9 cellular contexts compared by ENCODE assay signal in genomic region chr4:154741877-154742851, GRCh38. TPM values are rescaled to one million over a fixed set of nuclear protein-coding genes. Genes with fewer than 3 reads are reported as not detected.
A peak's percentile ranks its signal among the peaks of the same experiment; 100 is the strongest.
DNase-seq lines count a peak whose midpoint lies in the region; ATAC-seq and TF ChIP-seq lines count a peak whose summit lies in the region.
"Had no signal": no experiment of that assay in that cellular context is flagged by ENCODE, and none has a peak within 500 bp of the region (broad histone marks: within the 10 kb centered on the region; RNA-seq: fewer than 3 reads in every experiment).

No MANE protein-coding gene starts in this region.

- POLR2A ChIA-PET in IMR-90 (lab: Charles Lee; ENCODE audit: unreplicated experiment), result no interaction called here

- no peaks in the 10 kb centered on the region; the same call in 1 of the 2 replicates for H3K4me1 ChIP-seq in IMR-90 (ENCODE audit: control insufficient read depth, insufficient read depth, low read length)
- no peaks in the 10 kb centered on the region for H3K4me1 ChIP-seq in fibroblast of lung (ENCODE audit: control insufficient read depth, extremely low read depth, insufficient read depth, low read length)

- TF ChIP-seq RAD21 in IMR-90 (IDR thresholded peaks at IDR 0.05; ENCODE audit: low read length), result no peak

- H2AK9ac ChIP-seq in IMR-90 (replicated peaks; ENCODE audit: low read depth, low read length, poor library complexity), result no peak overlapping the region

- H3K14ac ChIP-seq in IMR-90 (replicated peaks; ENCODE audit: low read depth, low read length), result no peak overlapping the region

- H3K23ac ChIP-seq in IMR-90 (ENCODE audit: low read depth, low read length), result no peak overlapping the region

- no peak overlapping the region for H4K5ac ChIP-seq in IMR-90 (ENCODE audit: low read depth, low read length)

- in situ Hi-C loops in IMR-90 (cut with MboI; ENCODE audit: low sequenced_read_pairs), result no loop called here

- no peaks in the 10 kb centered on the region for H4K20me1 ChIP-seq in IMR-90 (ENCODE audit: insufficient read depth, low read length)
- H4K20me1 ChIP-seq in fibroblast of lung (ENCODE audit: control insufficient read depth, extremely low read depth, insufficient read depth, low read length), result no peaks in the 10 kb centered on the region

- CTCF ChIA-PET in IMR-90 (lab: Yijun Ruan, JAX), result no interaction called here

- H3K9me1 ChIP-seq in IMR-90 (ENCODE audit: insufficient read depth, low read length), result no peaks in the 10 kb centered on the region

- H2BK5ac ChIP-seq in IMR-90 (ENCODE audit: low read depth, low read length, poor library complexity, severe bottlenecking), result no peak overlapping the region

- H3K18ac ChIP-seq in IMR-90 (ENCODE audit: low read depth, low read length), result no peak overlapping the region

- no peak overlapping the region for H3K56ac ChIP-seq in IMR-90 (ENCODE audit: extremely low read depth, insufficient read depth, low read length)

- H3K79me2 ChIP-seq in fibroblast of lung (ENCODE audit: control insufficient read depth, insufficient read depth, low read length), result no peaks in the 10 kb centered on the region

- H3K9ac ChIP-seq in IMR-90 (ENCODE audit: low read depth, low read length), result no peak overlapping the region
- H3K9ac ChIP-seq in fibroblast of lung (ENCODE audit: insufficient read depth, low read length), result no peak overlapping the region

- H4K91ac ChIP-seq in IMR-90 (ENCODE audit: insufficient read depth, low read depth, low read length), result no peak overlapping the region

- no peaks in the 10 kb centered on the region for H3K9me3 ChIP-seq in IMR-90 (ENCODE audit: control insufficient read depth, insufficient read depth, low read length)
- no peaks in the 10 kb centered on the region for H3K9me3 ChIP-seq in fibroblast of lung (ENCODE audit: control insufficient read depth, insufficient read depth, low read depth, low read length)
- H3K9me3 ChIP-seq in WERI-Rb-1 (ENCODE audit: severe bottlenecking), result no peaks in the 10 kb centered on the region

- dilution Hi-C loops in IMR-90 (cut with HindIII; ENCODE audit: low sequenced_read_pairs, unreplicated experiment), result no loop called here

- H3K79me1 ChIP-seq in IMR-90 (ENCODE audit: low read depth in 1 of 2, low read length in 2 of 2), result no peaks in the 10 kb centered on the region

- no peak overlapping the region for H2BK15ac ChIP-seq in IMR-90 (ENCODE audit: low read depth, low read length)

- TF ChIP-seq CTCF in IMR-90 (conservative IDR thresholded peaks at IDR 0.05; ENCODE audit: low read depth, low read length) (no peak), fibroblast of lung (conservative IDR thresholded peaks at IDR 0.05 in 1 of 2, IDR thresholded peaks at IDR 0.05 in 1 of 2; ENCODE audit: low read depth in 1 of 2, low read length in 2 of 2) (no peak), WERI-Rb-1 (IDR thresholded peaks at IDR 0.05; ENCODE audit: low read depth, low read length) (no peak)

- H2AFZ ChIP-seq in IMR-90 (replicated peaks; ENCODE audit: low read length, poor library complexity) (peak overlapping the region; percentile 57), fibroblast of lung (ENCODE audit: low read length) (no peak overlapping the region)

- no peak overlapping the region for H2BK20ac ChIP-seq in IMR-90 (ENCODE audit: low read depth, low read length)

- H3K27me3 ChIP-seq in IMR-90 (ENCODE audit: control insufficient read depth, insufficient read depth, low read length), result peaks cover 41% of the 10 kb centered on the region
- peaks cover 26% of the 10 kb centered on the region for H3K27me3 ChIP-seq in fibroblast of lung (ENCODE audit: control insufficient read depth, insufficient read depth, low read length)
- no peaks in the 10 kb centered on the region for H3K27me3 ChIP-seq in WERI-Rb-1 (ENCODE audit: insufficient read depth, low read depth, severe bottlenecking)

- H2BK120ac ChIP-seq in IMR-90 (ENCODE audit: low read depth, low read length), result no peak overlapping the region

- WGBS in IMR-90 (ENCODE audit: extremely low coverage in 2 of 2, insufficient read length in 1 of 2), 2 experiments, result 6% methylated on average over 15 of the region's 50 CpGs; no CpG with 5 or more reads in 1 of the 2 experiments

- H3K27ac ChIP-seq in IMR-90 (ENCODE audit: insufficient read depth, low read length) (no peak overlapping the region), fibroblast of lung (ENCODE audit: insufficient read depth, low read length) (no peak overlapping the region), WERI-Rb-1 (no peak overlapping the region)

- no peak overlapping the region for H3K4ac ChIP-seq in IMR-90 (ENCODE audit: low read depth, low read length)

- H3K4me2 ChIP-seq in IMR-90 (ENCODE audit: low read depth, low read length), result no peak overlapping the region; the same call in 1 of the 2 replicates
- H3K4me2 ChIP-seq in fibroblast of lung (ENCODE audit: extremely low read depth, insufficient read depth, low read length), result peak overlapping the region; percentile 58

- no peak overlapping the region for H4K8ac ChIP-seq in IMR-90 (ENCODE audit: low read depth in 2 of 2, low read length in 2 of 2)

- DNase-seq in Ammon's horn (ENCODE audit: low spot score) (peak; percentile 35), IMR-90 (no peak), fibroblast of lung (ENCODE audit: low read depth in 2 of 2) (peak; percentile 19 to 34), nucleus accumbens (lab: John Stamatoyannopoulos, UW) (peak in 32 of 56 donors; percentile 6 to 56 (median 18)), cerebellar cortex (ENCODE audit: low spot score) (no peak), NCI-H2081 treated with DMSO at 0.1 percent for 48 hours (lab: John Stamatoyannopoulos, UW) (no peak), WERI-Rb-1 (no peak)

- H3K36me3 ChIP-seq in IMR-90 (ENCODE audit: control insufficient read depth, insufficient read depth, low read length), result no peaks in the 10 kb centered on the region
- no peaks in the 10 kb centered on the region for H3K36me3 ChIP-seq in fibroblast of lung (ENCODE audit: control insufficient read depth, insufficient read depth, low read length)
- no peaks in the 10 kb centered on the region for H3K36me3 ChIP-seq in WERI-Rb-1

- no peak for TF ChIP-seq POLR2A in IMR-90 (IDR thresholded peaks at IDR 0.05; ENCODE audit: low read depth, low read length)

- intact Hi-C loops in IMR-90 (cut with micrococcal nuclease), result no loop called here

- H2AK5ac ChIP-seq in IMR-90 (ENCODE audit: low read depth, low read length), result no peak overlapping the region

- no TSS peak for BruUV-seq in IMR-90 (replicated peaks; lab: Mats Ljungman, UMichigan)

- H3K4me3 ChIP-seq in IMR-90 (ENCODE audit: insufficient read depth, low read depth, low read length) (no peak overlapping the region), fibroblast of lung (replicated peaks in 1 of 4; ENCODE audit: control extremely low read depth in 1 of 4, insufficient read depth in 1 of 4, low read depth in 3 of 4, low read length in 4 of 4) (peak overlapping the region in 2 of 4 experiments; percentile 2 to 46), WERI-Rb-1 (ENCODE audit: low read depth, low read length) (no peak overlapping the region)

- ATAC-seq in IMR-90 (ENCODE audit: low read depth) (no peak), GM19463 (IDR thresholded peaks at IDR 0.05; ENCODE audit: unreplicated experiment) (no peak)

TF ChIP-seq in IMR-90, 13 proteins besides CTCF, POLR2A, EP300 and RAD21 (continues in another document):
- no peak for TF ChIP-seq MXI1 (IDR thresholded peaks at IDR 0.05; ENCODE audit: borderline replicate concordance, low read depth, low read length)
- no peak for TF ChIP-seq CEBPB (IDR thresholded peaks at IDR 0.05; ENCODE audit: low read depth, low read length)
- no peak for TF ChIP-seq MAZ (IDR thresholded peaks at IDR 0.05; ENCODE audit: borderline replicate concordance, low read depth, low read length)
- TF ChIP-seq FOS (IDR thresholded peaks at IDR 0.05; ENCODE audit: low read depth, low read length), result no peak
- no peak for TF ChIP-seq RCOR1 (IDR thresholded peaks at IDR 0.05; ENCODE audit: insufficient replicate concordance, low read length)
- TF ChIP-seq USF2 (IDR thresholded peaks at IDR 0.05; ENCODE audit: low read depth, low read length), result no peak
- TF ChIP-seq BHLHE40 (IDR thresholded peaks at IDR 0.05; ENCODE audit: low read depth, low read length), result no peak
- TF ChIP-seq SMC3 (IDR thresholded peaks at IDR 0.05; ENCODE audit: low read depth, low read length), result no peak
- TF ChIP-seq NFE2L2 (IDR thresholded peaks at IDR 0.05; ENCODE audit: low read depth, low read length), result no peak
- TF ChIP-seq RFX5 (IDR thresholded peaks at IDR 0.05; ENCODE audit: low read depth, low read length), result no peak
- TF ChIP-seq CHD1 (IDR thresholded peaks at IDR 0.05; ENCODE audit: low read depth, low read length), result no peak
- TF ChIP-seq, protein P1, sequence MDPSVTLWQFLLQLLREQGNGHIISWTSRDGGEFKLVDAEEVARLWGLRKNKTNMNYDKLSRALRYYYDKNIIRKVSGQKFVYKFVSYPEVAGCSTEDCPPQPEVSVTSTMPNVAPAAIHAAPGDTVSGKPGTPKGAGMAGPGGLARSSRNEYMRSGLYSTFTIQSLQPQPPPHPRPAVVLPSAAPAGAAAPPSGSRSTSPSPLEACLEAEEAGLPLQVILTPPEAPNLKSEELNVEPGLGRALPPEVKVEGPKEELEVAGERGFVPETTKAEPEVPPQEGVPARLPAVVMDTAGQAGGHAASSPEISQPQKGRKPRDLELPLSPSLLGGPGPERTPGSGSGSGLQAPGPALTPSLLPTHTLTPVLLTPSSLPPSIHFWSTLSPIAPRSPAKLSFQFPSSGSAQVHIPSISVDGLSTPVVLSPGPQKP (IDR thresholded peaks at IDR 0.05; ENCODE audit: borderline replicate concordance, low read depth, low read length), result no peak

RNA-seq across cellular contexts. Expression of gene LRAT, which starts 1.6 kb away (rescaled TPM):
- total RNA-seq in IMR-90 (2012; rRNA removed), result under 0.01 TPM in 2 replicates
- 0.03 TPM in 1 of 2 replicates, not detected in the other for polyA plus RNA-seq in IMR-90 (2012; rRNA removed)
- 0.01 TPM in 1 of 2 replicates, not detected in the other for polyA plus RNA-seq in IMR-90 (2012; cell fraction: cytosol; rRNA removed)
- polyA plus RNA-seq in IMR-90 (2012; cell fraction: nucleus; rRNA removed; ENCODE audit: low replicate concordance), result not detected in 2 replicates
- total RNA-seq in fibroblast of lung, result under 0.01 TPM in 2 replicates
- polyA plus RNA-seq in fibroblast of lung, result 0.03 and 0.08 TPM in 2 replicates
- 0.05 and 0.13 TPM in 2 replicates for polyA plus RNA-seq in fibroblast of lung (2012)
- not detected in 2 replicates for polyA minus RNA-seq in fibroblast of lung (ENCODE audit: low replicate concordance)

RNA-seq across cellular contexts. Expression of gene RBM46, which starts 38.9 kb away (rescaled TPM):
- total RNA-seq in IMR-90 (2012; rRNA removed) (not detected in 2 replicates), fibroblast of lung (under 0.01 TPM in 1 of 2 replicates, not detected in the other)
- polyA plus RNA-seq in IMR-90 (2012; rRNA removed) (not detected in 2 replicates), fibroblast of lung (0.06 and 0.08 TPM in 2 replicates)
- not detected in 2 replicates for polyA plus RNA-seq in IMR-90 (2012; cell fraction: cytosol; rRNA removed)
- polyA plus RNA-seq in IMR-90 (2012; cell fraction: nucleus; rRNA removed; ENCODE audit: low replicate concordance), result not detected in 2 replicates
- not detected in 2 replicates for polyA plus RNA-seq in fibroblast of lung (2012)
- polyA minus RNA-seq in fibroblast of lung (ENCODE audit: low replicate concordance), result not detected in 2 replicates
- total RNA-seq: frontal cortex had no signal

Comparison
In these comparisons a context has a peak if more than half of its experiments do, and no peak if none do; other contexts are left out.
1. DNase-seq: peak in Ammon's horn (single experiment), fibroblast of lung (2 of 2) and nucleus accumbens (32 of 56); none in IMR-90 (single experiment), cerebellar cortex (single experiment), NCI-H2081 treated with DMSO at 0.1 percent for 48 hours (single experiment) and WERI-Rb-1 (single experiment).